33 cellular contexts compared by ENCODE assay signal in the genomic region with DNA sequence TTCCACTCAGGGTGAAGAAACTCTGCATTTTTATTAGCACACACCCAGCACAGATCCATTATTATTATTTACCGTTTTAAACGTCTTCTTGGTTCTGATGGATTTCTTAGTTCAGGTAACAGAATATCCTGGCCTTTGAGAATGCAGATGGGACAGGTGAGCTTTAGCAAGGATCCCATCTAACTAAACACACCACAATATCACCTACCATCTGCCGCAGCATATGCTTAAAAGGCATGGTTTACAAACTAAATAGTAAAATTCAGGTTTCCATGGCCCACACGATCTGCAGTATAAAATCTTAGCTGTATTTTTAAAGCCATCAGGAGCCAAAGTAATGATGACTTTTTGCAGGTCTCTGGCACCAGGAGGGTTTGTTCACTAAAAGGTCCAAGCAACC.
"Had no signal": no experiment of that assay in that cellular context is flagged by ENCODE, and none has a peak within 500 bp of the region (broad histone marks: within the 10 kb centered on the region; RNA-seq: fewer than 3 reads in every experiment).

No MANE protein-coding gene starts in this region.

- H3K4me1 Mint-ChIP-seq: activated B cell treated with CpG ODN at 0.5 μM for 24 hours; activated CD4-positive, alpha-beta memory T cell treated with anti-CD3 and anti-CD28 coated beads, Interleukin-2, amount 10 ng/mL, durations not matched to agents 7 days and 5 days; activated CD4-positive, alpha-beta T cell treated with anti-CD3 and anti-CD28 coated beads, Interleukin-2, amount 10 ng/mL, durations not matched to agents 24 days and 14 days; activated CD8-positive, alpha-beta memory T cell treated with anti-CD3 and anti-CD28 coated beads, Interleukin-2, amount 10 ng/mL, durations not matched to agents 7 days and 5 days; activated T-helper 17 cell treated with anti-CD3 and anti-CD28 coated beads, Interleukin-2, amount 50 U/mL, for 72 hours; T-cell had no signal

- H3K27ac Mint-ChIP-seq: activated B cell treated with CpG ODN at 0.5 μM for 24 hours; activated CD4-positive, alpha-beta memory T cell treated with anti-CD3 and anti-CD28 coated beads, Interleukin-2, amount 10 ng/mL, durations not matched to agents 7 days and 5 days; activated CD4-positive, alpha-beta T cell treated with anti-CD3 and anti-CD28 coated beads, Interleukin-2, amount 10 ng/mL, durations not matched to agents 24 days and 14 days; activated CD8-positive, alpha-beta memory T cell treated with anti-CD3 and anti-CD28 coated beads, Interleukin-2, amount 10 ng/mL, durations not matched to agents 7 days and 5 days; activated CD8-positive, alpha-beta T cell treated with anti-CD3 and anti-CD28 coated beads, Interleukin-2, amount 10 ng/mL, durations not matched to agents 7 days and 5 days; activated naive CD4-positive, alpha-beta T cell treated with anti-CD3 and anti-CD28 coated beads for 36 hours; activated naive CD8-positive, alpha-beta T cell treated with anti-CD3 and anti-CD28 coated beads for 36 hours; activated T-cell treated with anti-CD3 and anti-CD28 coated beads, Interleukin-2, amount 50 U/mL, for 24 hours; activated T-helper 17 cell treated with anti-CD3 and anti-CD28 coated beads, Interleukin-2, amount 50 U/mL, for 72 hours; T-cell; T-helper 2 cell treated with Interferon-gamma antibody and Interleukin-4, amounts not matched to agents 5 μg/mL and 100 μg/mL, for 36 hours had no signal

- ATAC-seq: activated CD8-positive, alpha-beta memory T cell treated with anti-CD3 and anti-CD28 coated beads, Interleukin-2, amount 10 ng/mL, durations not matched to agents 7 days and 5 days; activated CD8-positive, alpha-beta T cell treated with anti-CD3 and anti-CD28 coated beads, Interleukin-2, amount 10 ng/mL, durations not matched to agents 7 days and 5 days; activated naive CD4-positive, alpha-beta T cell treated with anti-CD3 and anti-CD28 coated beads, Interleukin-2, amount 50 U/mL, for 72 hours; activated T-helper 17 cell treated with anti-CD3 and anti-CD28 coated beads, Interleukin-2, amount 50 U/mL, for 72 hours; body of pancreas; T-cell had no signal

- H3K36me3 ChIP-seq: adrenal gland, brain microvascular endothelial cell, breast epithelium had no signal

- H3K36me3 Mint-ChIP-seq: activated CD8-positive, alpha-beta memory T cell treated with anti-CD3 and anti-CD28 coated beads, Interleukin-2, amount 10 ng/mL, durations not matched to agents 7 days and 5 days; activated naive CD4-positive, alpha-beta T cell treated with anti-CD3 and anti-CD28 coated beads, Interleukin-2, amount 50 U/mL, for 72 hours; activated naive CD8-positive, alpha-beta T cell treated with anti-CD3 and anti-CD28 coated beads for 36 hours; T-cell had no signal

- H3K27ac ChIP-seq: adrenal gland, body of pancreas, brain microvascular endothelial cell, breast epithelium, VCaP had no signal

- H3K9me3 ChIP-seq: adrenal gland, body of pancreas, breast epithelium had no signal

- H3K27me3 ChIP-seq: adrenal gland, body of pancreas, brain microvascular endothelial cell, breast epithelium had no signal

- DNase-seq: activated B cell treated with CpG ODN at 0.5 μM for 24 hours; activated CD4-positive, alpha-beta memory T cell treated with anti-CD3 and anti-CD28 coated beads, Interleukin-2, amount 10 ng/mL, durations not matched to agents 7 days and 5 days; activated CD4-positive, alpha-beta T cell treated with anti-CD3 and anti-CD28 coated beads for 4 hours; activated CD4-positive, alpha-beta T cell treated with anti-CD3 and anti-CD28 coated beads, Interleukin-2, amount 10 ng/mL, durations not matched to agents 24 days and 14 days; activated CD4-positive, alpha-beta T cell treated with anti-CD3 and anti-CD28 coated beads, Interleukin-2, amount 50 U/mL, for 48 hours; activated CD4-positive, CD25-positive, alpha-beta regulatory T cell treated with anti-CD3 and anti-CD28 coated beads, Interleukin-2, amount 50 U/mL, for 72 hours; activated CD8-positive, alpha-beta memory T cell treated with anti-CD3 and anti-CD28 coated beads for 24 hours; activated CD8-positive, alpha-beta memory T cell treated with anti-CD3 and anti-CD28 coated beads, Interleukin-2, amount 10 ng/mL, durations not matched to agents 7 days and 5 days; activated CD8-positive, alpha-beta memory T cell treated with anti-CD3 and anti-CD28 coated beads, Interleukin-2, amount 50 U/mL, for 48 hours; activated CD8-positive, alpha-beta T cell treated with anti-CD3 and anti-CD28 coated beads, Interleukin-2, amount 10 ng/mL, durations not matched to agents 7 days and 5 days; activated effector memory CD4-positive, alpha-beta T cell treated with anti-CD3 and anti-CD28 coated beads, Interleukin-2, amount 50 U/mL, for 16 hours; activated gamma-delta T cell treated with Interleukin-2 at 50 U/mL for 16 hours; activated naive CD4-positive, alpha-beta T cell; activated naive CD4-positive, alpha-beta T cell treated with anti-CD3 and anti-CD28 coated beads for 36 hours; activated naive CD4-positive, alpha-beta T cell treated with anti-CD3 and anti-CD28 coated beads, Interleukin-2, amount 50 U/mL, for 16 hours; activated naive CD8-positive, alpha-beta T cell treated with anti-CD3 and anti-CD28 coated beads for 36 hours; activated T-cell treated with anti-CD3 and anti-CD28 coated beads, Interleukin-2, amount 50 U/mL, for 24 hours; activated T-cell treated with anti-CD3 and anti-CD28 coated beads, Interleukin-2, amount 50 U/mL, for 48 hours; amniotic stem cell; aorta; body of pancreas; brain microvascular endothelial cell; central memory CD4-positive, alpha-beta T cell; cerebellar nuclear complex; T-cell; T-helper 2 cell; T-helper 9 cell had no signal

- H3K4me1 ChIP-seq: adrenal gland, body of pancreas, breast epithelium had no signal

- H3K4me3 ChIP-seq: adrenal gland, body of pancreas, breast epithelium had no signal

- H3K4me3 Mint-ChIP-seq: activated B cell treated with CpG ODN at 0.5 μM for 24 hours; activated CD4-positive, alpha-beta memory T cell treated with anti-CD3 and anti-CD28 coated beads, Interleukin-2, amount 10 ng/mL, durations not matched to agents 7 days and 5 days; activated CD4-positive, alpha-beta T cell treated with anti-CD3 and anti-CD28 coated beads, Interleukin-2, amount 10 ng/mL, durations not matched to agents 24 days and 14 days; activated CD8-positive, alpha-beta memory T cell treated with anti-CD3 and anti-CD28 coated beads, Interleukin-2, amount 10 ng/mL, durations not matched to agents 7 days and 5 days; activated CD8-positive, alpha-beta T cell treated with anti-CD3 and anti-CD28 coated beads, Interleukin-2, amount 10 ng/mL, durations not matched to agents 7 days and 5 days; activated naive CD4-positive, alpha-beta T cell treated with anti-CD3 and anti-CD28 coated beads for 36 hours; activated naive CD8-positive, alpha-beta T cell treated with anti-CD3 and anti-CD28 coated beads for 36 hours; activated T-cell treated with anti-CD3 and anti-CD28 coated beads, Interleukin-2, amount 50 U/mL, for 24 hours; activated T-helper 17 cell treated with anti-CD3 and anti-CD28 coated beads, Interleukin-2, amount 50 U/mL, for 72 hours; T-cell; T-helper 2 cell treated with Interferon-gamma antibody and Interleukin-4, amounts not matched to agents 5 μg/mL and 100 μg/mL, for 36 hours had no signal

- H3K9me3 Mint-ChIP-seq: activated B cell treated with CpG ODN at 0.5 μM for 24 hours; activated CD4-positive, alpha-beta memory T cell treated with anti-CD3 and anti-CD28 coated beads, Interleukin-2, amount 10 ng/mL, durations not matched to agents 7 days and 5 days; activated CD4-positive, alpha-beta T cell treated with anti-CD3 and anti-CD28 coated beads, Interleukin-2, amount 10 ng/mL, durations not matched to agents 24 days and 14 days; activated naive CD4-positive, alpha-beta T cell treated with anti-CD3 and anti-CD28 coated beads for 36 hours; activated naive CD4-positive, alpha-beta T cell treated with anti-CD3 and anti-CD28 coated beads, Interleukin-2, amount 50 U/mL, for 72 hours; activated naive CD8-positive, alpha-beta T cell treated with anti-CD3 and anti-CD28 coated beads for 36 hours; activated T-cell treated with anti-CD3 and anti-CD28 coated beads, Interleukin-2, amount 50 U/mL, for 24 hours; activated T-helper 17 cell treated with anti-CD3 and anti-CD28 coated beads, Interleukin-2, amount 50 U/mL, for 72 hours; T-cell; T-helper 2 cell treated with Interferon-gamma antibody and Interleukin-4, amounts not matched to agents 5 μg/mL and 100 μg/mL, for 36 hours had no signal
